26 cellular contexts compared by ENCODE assay signal in genomic region chr1:41369531-41369930, GRCh38. TPM values are rescaled to one million over a fixed set of nuclear protein-coding genes. Genes with fewer than 3 reads are reported as not detected.
DNase-seq lines count a peak whose midpoint lies in the region; FAIRE-seq and TF ChIP-seq lines count a peak whose summit lies in the region.
"Had no signal": no experiment of that assay in that cellular context is flagged by ENCODE, and none has a peak within 500 bp of the region (broad histone marks: within the 10 kb centered on the region; RNA-seq: fewer than 3 reads in every experiment).

No MANE protein-coding gene starts in this region.

- H3K4ac ChIP-seq in H1 (replicated peaks; ENCODE audit: insufficient read length, low read depth, low read length): peak overlapping the region; percentile 13

- peaks cover 25% of the 10 kb centered on the region for H3K4me1 Mint-ChIP-seq in MCF 10A (ENCODE audit: insufficient read depth, unreplicated experiment)

- H3K4me3 ChIP-seq in mammary epithelial cell (replicated peaks in 1 of 3; ENCODE audit: insufficient read depth in 1 of 3, low read depth in 2 of 3, low read length in 3 of 3) (no peak overlapping the region), H1 (ENCODE audit: extremely low read depth in 1 of 4, insufficient read depth in 2 of 4, low read depth in 3 of 4, low read length in 4 of 4) (no peak overlapping the region), ovary (no peak overlapping the region)
- H3K4me3 ChIP-seq: K562, SJSA1 had no signal

- H3K9ac ChIP-seq in mammary epithelial cell (ENCODE audit: insufficient read depth, low read length): no peak overlapping the region
- H3K9ac ChIP-seq in H1 (replicated peaks in 1 of 4; ENCODE audit: extremely low read depth in 1 of 4, low read depth in 3 of 4, low read length in 3 of 4): no peak overlapping the region

- H3K79me1 ChIP-seq in H1 (ENCODE audit: low read depth, low read length): no peaks in the 10 kb centered on the region

- TF ChIP-seq CTCF in MCF 10A (IDR thresholded peaks at IDR 0.05; ENCODE audit: unreplicated experiment) (no peak), mammary epithelial cell (conservative IDR thresholded peaks at IDR 0.05 in 1 of 2, IDR thresholded peaks at IDR 0.05 in 1 of 2; ENCODE audit: extremely low read depth in 1 of 2, insufficient read depth in 1 of 2, low read depth in 1 of 2, low read length in 2 of 2) (no peak), RWPE1 (conservative IDR thresholded peaks at IDR 0.05; ENCODE audit: low read depth) (no peak), H1 (IDR thresholded peaks at IDR 0.05; ENCODE audit: control extremely low read depth in 1 of 3, insufficient read depth in 1 of 3, low read depth in 1 of 3, low read length in 3 of 3) (no peak), ovary (IDR thresholded peaks at IDR 0.05) (no peak)

- no peak overlapping the region for H2AK5ac ChIP-seq in H1 (ENCODE audit: low read depth, low read length)

- H3K4me1 ChIP-seq in mammary epithelial cell (ENCODE audit: insufficient read depth, low read length): no peaks in the 10 kb centered on the region
- peaks cover 16 to 57% (median 45%) of the 10 kb centered on the region in 4 experiments for H3K4me1 ChIP-seq in H1 (replicated peaks in 1 of 4; ENCODE audit: control insufficient read depth in 3 of 4, insufficient read depth in 4 of 4, low read length in 3 of 4)
- H3K4me1 ChIP-seq in ovary (ENCODE audit: insufficient read depth): peaks cover 28% of the 10 kb centered on the region

- DNase-seq in MCF 10A (ENCODE audit: unreplicated experiment) (no peak), mammary epithelial cell (no peak), RWPE1 (ENCODE audit: low spot score) (no peak), H1 (ENCODE audit: low read depth in 1 of 2, low spot score in 2 of 2) (no peak), ovary (peak in 3 of 5 donors; percentile 15 to 31 (median 24)), DMS53 treated with DMSO at 0.1 percent for 48 hours (lab: John Stamatoyannopoulos, UW; ENCODE audit: unreplicated experiment) (no peak), posterior vena cava (ENCODE audit: low spot score) (no peak)
- DNase-seq in activated CD4-positive, CD25-positive, alpha-beta regulatory T cell (lab: John Stamatoyannopoulos, UW): no peak
- DNase-seq: 8988T; Caco-2; CD4-positive, alpha-beta memory T cell; DMS153; NCI-H1105; NCI-H146; NCI-H2029 treated with DMSO at 0.1 percent for 48 hours; NCI-H345; NCI-H524; OCI-M1 had no signal

- POLR2A ChIA-PET in MCF 10A (lab: Yijun Ruan, JAX) (no interaction called here), RWPE1 (lab: Yijun Ruan, JAX; ENCODE audit: low non-redundant PET) (no interaction called here), H1 (lab: Charles Lee; ENCODE audit: partially characterized antibody) (interaction anchor here (0.6 to 1.6 kb wide), 3 partner anchors 10 to 23 kb away, joined by 3 to 10 read pairs (median 4); no protein-coding TSS in a partner anchor)

- no TSS peak for BruUV-seq in MCF 10A (replicated peaks; lab: Mats Ljungman, UMichigan)
- no TSS peak for BruUV-seq in mammary epithelial cell (replicated peaks; lab: Mats Ljungman, UMichigan)

- intact Hi-C loops in MCF 10A (cut with micrococcal nuclease): no loop called here
- intact Hi-C loops in mammary epithelial cell (cut with micrococcal nuclease): no loop called here
- intact Hi-C loops in ovary (cut with DNase I): no loop called here
- intact Hi-C loops in posterior vena cava (cut with DNase I): no loop called here

- H4K5ac ChIP-seq in H1 (ENCODE audit: insufficient read length, low read depth, low read length): no peak overlapping the region

- H4K8ac ChIP-seq in H1 (ENCODE audit: extremely low read depth, insufficient read depth, low read length): no peak overlapping the region

- peaks cover 14% of the 10 kb centered on the region for H3K27me3 ChIP-seq in mammary epithelial cell (ENCODE audit: insufficient read depth, low read length)
- peaks cover 0 to 28% (median 12%) of the 10 kb centered on the region in 4 experiments; a peak in 5 of 7 replicates for H3K27me3 ChIP-seq in H1 (replicated peaks in 1 of 4; ENCODE audit: control insufficient read depth in 3 of 4, extremely low read depth in 1 of 4, insufficient read depth in 3 of 4, low read length in 3 of 4)
- no peaks in the 10 kb centered on the region for H3K27me3 ChIP-seq in ovary

- peaks cover 12% of the 10 kb centered on the region; the same call in 1 of the 2 replicates for H3K23me2 ChIP-seq in H1 (ENCODE audit: low read depth, low read length)

- H2BK20ac ChIP-seq in H1 (ENCODE audit: low read length): no peak overlapping the region

- H3K14ac ChIP-seq in H1 (ENCODE audit: insufficient read length): no peak overlapping the region

- H3K9me3 ChIP-seq in mammary epithelial cell (replicated peaks; ENCODE audit: insufficient read depth, low read length) (no peaks in the 10 kb centered on the region), H1 (ENCODE audit: insufficient read depth in 2 of 2, low read depth in 1 of 2, low read length in 1 of 2) (no peaks in the 10 kb centered on the region), ovary (no peaks in the 10 kb centered on the region)
- H3K9me3 ChIP-seq: Caco-2, SJSA1 had no signal

- no peak overlapping the region for H3K23ac ChIP-seq in H1 (ENCODE audit: insufficient read length)

- TF ChIP-seq POLR2A in H1 (IDR thresholded peaks at IDR 0.05; ENCODE audit: control extremely low read depth in 1 of 2, low read depth in 2 of 2, low read length in 2 of 2) (no peak), ovary (IDR thresholded peaks at IDR 0.05) (no peak)

- TF ChIP-seq RAD21 in H1 (IDR thresholded peaks at IDR 0.05 in 1 of 2, conservative IDR thresholded peaks at IDR 0.05 in 1 of 2; ENCODE audit: low read depth in 2 of 2, low read length in 2 of 2): no peak

- H2BK120ac ChIP-seq in H1 (replicated peaks; ENCODE audit: low read depth, low read length): no peak overlapping the region

- no peak overlapping the region for H3K56ac ChIP-seq in H1 (replicated peaks; ENCODE audit: insufficient read length, low read depth, low read length)

- no peak for TF ChIP-seq EP300 in H1 (IDR thresholded peaks at IDR 0.05; ENCODE audit: borderline replicate concordance in 1 of 2, low read depth in 2 of 2, low read length in 2 of 2)
- TF ChIP-seq EP300 in ovary (IDR thresholded peaks at IDR 0.05): no peak

- peaks cover 18% of the 10 kb centered on the region for H3K27me3 Mint-ChIP-seq in MCF 10A (ENCODE audit: insufficient read depth, unreplicated experiment)

- H3K36me3 ChIP-seq in mammary epithelial cell (ENCODE audit: insufficient read depth, low read length): no peaks in the 10 kb centered on the region
- no peaks in the 10 kb centered on the region for H3K36me3 ChIP-seq in H1 (ENCODE audit: control insufficient read depth in 2 of 4, insufficient read depth in 4 of 4, low read length in 3 of 4)
- no peaks in the 10 kb centered on the region for H3K36me3 ChIP-seq in ovary
- H3K36me3 ChIP-seq: SJSA1 had no signal

- no peak overlapping the region for H2BK5ac ChIP-seq in H1 (ENCODE audit: low read depth, low read length)

- H3K9me3 Mint-ChIP-seq in MCF 10A (ENCODE audit: unreplicated experiment): no peaks in the 10 kb centered on the region
- H3K9me3 Mint-ChIP-seq: CD4-positive, alpha-beta memory T cell had no signal

- no peak overlapping the region for H2BK15ac ChIP-seq in H1 (ENCODE audit: low read length)

- in situ Hi-C loops in mammary epithelial cell (cut with MboI; ENCODE audit: low sequenced_read_pairs in 2 of 2): no loop called here

- H2AFZ ChIP-seq in mammary epithelial cell (ENCODE audit: low read depth, low read length) (no peak overlapping the region), H1 (ENCODE audit: low read length) (no peak overlapping the region)

- H3K4me3 Mint-ChIP-seq in MCF 10A (ENCODE audit: unreplicated experiment): no peak overlapping the region

- no peak overlapping the region for H3K4me2 ChIP-seq in mammary epithelial cell (ENCODE audit: insufficient read depth, low read depth, low read length)
- H3K4me2 ChIP-seq in H1 (ENCODE audit: insufficient read depth in 1 of 2, low read depth in 2 of 2, low read length in 2 of 2): no peak overlapping the region

- no peaks in the 10 kb centered on the region for H3K36me3 Mint-ChIP-seq in MCF 10A (ENCODE audit: insufficient read depth, unreplicated experiment)
- H3K36me3 Mint-ChIP-seq: CD4-positive, alpha-beta memory T cell had no signal

- WGBS in mammary epithelial cell (ENCODE audit: low coverage, missing lambda C conversion rate): 40% methylated on average over 2 of the region's 2 CpGs
- WGBS in H1 (ENCODE audit: extremely low coverage in 1 of 2, insufficient coverage in 1 of 2, insufficient read length in 1 of 2, insufficient replicate concordance in 2 of 2, low coverage in 1 of 2, low lambda C conversion rate in 2 of 2, missing lambda C conversion rate in 1 of 2), 2 experiments: 60% methylated on average over 2 of the region's 2 CpGs; no CpG with 5 or more reads in 1 of the 2 experiments
- WGBS in ovary, 3 donors: 89 to 95% (median 95%) methylated on average over 2 of the region's 2 CpGs

- H3K27ac Mint-ChIP-seq in MCF 10A (ENCODE audit: low read depth, unreplicated experiment): peak overlapping the region; percentile 29

- H4K91ac ChIP-seq in H1 (replicated peaks; ENCODE audit: insufficient read length, low read length): peak overlapping the region; percentile 45

- H3K27ac ChIP-seq in mammary epithelial cell (ENCODE audit: insufficient read depth, low read depth, low read length) (no peak overlapping the region), RWPE1 (peak overlapping the region; percentile 20; the same call in 1 of the 2 replicates), H1 (ENCODE audit: low read depth, low read length) (no peak overlapping the region), ovary (no peak overlapping the region)
- H3K27ac ChIP-seq: HL-60, SJSA1 had no signal

- CTCF ChIA-PET in MCF 10A (lab: Yijun Ruan, JAX) (no interaction called here), mammary epithelial cell (lab: Charles Lee; ENCODE audit: low non-redundant PET) (no interaction called here), RWPE1 (lab: Yijun Ruan, JAX) (no interaction called here), H1 (lab: Charles Lee; ENCODE audit: partially characterized antibody) (interaction anchor here (1.2 to 7.3 kb wide), 7 partner anchors 18 to 62 kb away, joined by 3 to 39 read pairs (median 9); no protein-coding TSS in a partner anchor)

- H3K79me2 ChIP-seq in mammary epithelial cell (ENCODE audit: insufficient read depth, low read length) (no peaks in the 10 kb centered on the region), H1 (ENCODE audit: control insufficient read depth in 1 of 2, insufficient read depth in 2 of 2, low read length in 2 of 2) (no peaks in the 10 kb centered on the region)

- H2BK12ac ChIP-seq in H1 (ENCODE audit: low read depth, low read length): peak overlapping the region; percentile 7; the same call in 1 of the 2 replicates

- dilution Hi-C loops in mammary epithelial cell (cut with HindIII; ENCODE audit: low sequenced_read_pairs): no loop called here

- H4K20me1 ChIP-seq in mammary epithelial cell (ENCODE audit: insufficient read depth, low read length) (no peaks in the 10 kb centered on the region), H1 (replicated peaks in 1 of 2; ENCODE audit: control insufficient read depth in 1 of 2, insufficient read depth in 2 of 2, low read length in 2 of 2) (no peaks in the 10 kb centered on the region)

- no peak overlapping the region for H3K18ac ChIP-seq in H1 (ENCODE audit: extremely low read depth, low read length)

- no peak for FAIRE-seq in H1 (lab: Jason Lieb, UNC)
- FAIRE-seq: G401.6, GM18507, HepG2, K562, RCC 7860 had no signal

RNA-seq across cellular contexts. Expression of gene FOXO6, which starts 8.3 kb away (rescaled TPM):
- total RNA-seq in MCF 10A (2022) (0.22 and 0.28 TPM in 2 replicates), mammary epithelial cell (under 1 TPM; 0.28 to 0.67 TPM), ovary (10 to 100 TPM in 4 of 7 donors, 1 to 10 TPM in 3; 3.9 to 18.9 (median 10.3) TPM), posterior vena cava (under 1 TPM; 0.62 to 0.83 TPM)
- polyA plus RNA-seq in mammary epithelial cell (not detected), H1 (2011; rRNA removed) (0.59 and 1.2 TPM in 2 replicates), ovary (1 to 10 TPM in 1 of 2 donors, under 1 TPM in 1; 0.90 to 1.4 TPM)
- not detected for polyA minus RNA-seq in mammary epithelial cell
- 3.0 and 3.8 TPM in 2 replicates for total RNA-seq in H1 (2021; fragmentation: NEBNext Ultra II Directional; extraction: Animal tissue kit (Norgen Biotek cat#: 25700))
- polyA plus RNA-seq in H1 (2011; cell fraction: cytosol; rRNA removed): 0.52 TPM
- polyA plus RNA-seq in H1 (2011; cell fraction: nucleus; rRNA removed): 1.8 TPM
- 2.2 to 4.1 TPM (median 3.4 TPM) in 4 replicates for polyA plus RNA-seq in H1 (2012, experiment 1 of 2)
- polyA plus RNA-seq in H1 (2012, experiment 2 of 2): 1.4 TPM
- 1.9 TPM for polyA plus RNA-seq in H1 (2013, experiment 1 of 2)
- 1.8 TPM for polyA plus RNA-seq in H1 (2013, experiment 2 of 2)
- polyA minus RNA-seq in H1 (2011; rRNA and poly(A)+ RNA removed): 0.27 and 0.54 TPM in 2 replicates
- 2.3 TPM for polyA minus RNA-seq in H1 (2011; cell fraction: cytosol; rRNA and poly(A)+ RNA removed)
- 2.8 TPM for polyA minus RNA-seq in H1 (2011; cell fraction: nucleus; rRNA and poly(A)+ RNA removed)
- total RNA-seq: CD4-positive, alpha-beta memory T cell had no signal
- polyA plus RNA-seq: AG04450; CD4-positive, alpha-beta memory T cell; HepG2 had no signal

Comparison
In these comparisons a context has a peak if more than half of its experiments do, and no peak if none do; other contexts are left out.
1. DNase-seq: peak in ovary (3 of 5); none in MCF 10A (single experiment), mammary epithelial cell (single experiment), RWPE1 (single experiment), H1 (0 of 2), DMS53 treated with DMSO at 0.1 percent for 48 hours (single experiment), activated CD4-positive, CD25-positive, alpha-beta regulatory T cell (0 of 4) and posterior vena cava (single experiment).